ENCODE assay signal across 1 cellular context in the genomic region with DNA sequence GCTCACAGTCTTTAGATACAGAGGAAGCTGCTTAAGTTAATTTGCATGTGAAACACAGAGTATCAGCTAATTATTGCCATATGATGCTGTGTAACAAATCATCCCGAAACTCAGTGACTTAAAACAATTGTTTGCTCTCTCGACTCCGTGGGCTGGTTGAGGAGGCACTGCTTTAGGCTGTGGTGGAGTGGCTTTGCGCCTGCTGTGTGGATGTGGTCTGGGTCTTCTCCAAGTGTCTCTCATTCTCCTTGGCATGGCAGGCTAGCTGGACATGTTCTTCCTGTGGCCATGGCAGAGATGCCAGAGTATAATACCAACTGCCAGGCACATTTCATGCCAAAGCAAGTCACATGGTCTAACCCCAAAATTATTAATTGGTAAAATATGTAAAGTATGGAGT.
TF ChIP-seq lines count a peak whose summit lies in the region.

No MANE protein-coding gene starts in this region.

TF ChIP-seq in SK-N-SH, 30 proteins besides CTCF, POLR2A, EP300 and RAD21 (continued from another document):
- TF ChIP-seq FOSL2 (IDR thresholded peaks at IDR 0.05; ENCODE audit: borderline replicate concordance, low read depth) (no peak), MXI1 (IDR thresholded peaks at IDR 0.05; ENCODE audit: low read depth, low read length) (no peak), REST (IDR thresholded peaks at IDR 0.05; ENCODE audit: low read depth, low read length) (no peak), RCOR1 (IDR thresholded peaks at IDR 0.05; ENCODE audit: low read length) (no peak), NRF1 (IDR thresholded peaks at IDR 0.05; ENCODE audit: low read depth, low read length) (no peak), FOXJ3 (CRISPR knock-in tag; IDR thresholded peaks at IDR 0.05) (no peak), SIN3A (IDR thresholded peaks at IDR 0.05; ENCODE audit: borderline replicate concordance, low read depth, low read length) (no peak), MEF2A (IDR thresholded peaks at IDR 0.05; ENCODE audit: borderline replicate concordance, low read depth) (no peak), EZH2phosphoT487 (IDR thresholded peaks at IDR 0.05; ENCODE audit: borderline replicate concordance, low read depth) (no peak), TCF12 (IDR thresholded peaks at IDR 0.05) (no peak), ZBTB33 (IDR thresholded peaks at IDR 0.05; ENCODE audit: borderline replicate concordance, low read depth) (no peak)
- TF ChIP-seq, protein P1, sequence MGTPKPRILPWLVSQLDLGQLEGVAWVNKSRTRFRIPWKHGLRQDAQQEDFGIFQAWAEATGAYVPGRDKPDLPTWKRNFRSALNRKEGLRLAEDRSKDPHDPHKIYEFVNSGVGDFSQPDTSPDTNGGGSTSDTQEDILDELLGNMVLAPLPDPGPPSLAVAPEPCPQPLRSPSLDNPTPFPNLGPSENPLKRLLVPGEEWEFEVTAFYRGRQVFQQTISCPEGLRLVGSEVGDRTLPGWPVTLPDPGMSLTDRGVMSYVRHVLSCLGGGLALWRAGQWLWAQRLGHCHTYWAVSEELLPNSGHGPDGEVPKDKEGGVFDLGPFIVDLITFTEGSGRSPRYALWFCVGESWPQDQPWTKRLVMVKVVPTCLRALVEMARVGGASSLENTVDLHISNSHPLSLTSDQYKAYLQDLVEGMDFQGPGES (IDR thresholded peaks at IDR 0.05; ENCODE audit: low read depth, low read length), result no peak
TF ChIP-seq in SK-N-SH: peak in this region for 0.
